In the genomic region with DNA sequence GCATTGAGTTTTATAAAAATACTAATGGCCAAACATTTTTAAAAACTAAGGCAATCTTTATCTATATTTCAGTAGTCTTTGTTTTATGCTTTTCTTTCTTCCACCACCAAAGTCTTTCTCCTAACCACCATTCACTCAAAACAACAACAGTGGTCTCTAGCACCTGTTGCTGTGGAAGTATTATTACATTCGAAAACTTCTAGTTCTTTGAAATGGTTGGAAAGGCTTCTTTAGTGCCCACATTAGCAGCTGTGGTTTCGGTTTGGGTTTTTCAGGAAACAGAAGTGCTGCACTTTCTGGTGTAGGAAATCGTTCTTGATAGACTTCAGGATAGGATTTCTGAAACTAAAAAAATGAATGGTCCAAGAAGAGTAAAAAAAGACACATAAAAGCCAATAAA, we compare ENCODE assay signal across 8 cellular contexts.
DNase-seq lines count a peak whose midpoint lies in the region; ATAC-seq and TF ChIP-seq lines count a peak whose summit lies in the region.

No MANE protein-coding gene starts in this region.

- TF ChIP-seq CTCF in CD4-positive, alpha-beta T cell (IDR thresholded peaks at IDR 0.05) = no peak

- no peaks in the 10 kb centered on the region for H3K27me3 ChIP-seq in CD4-positive, alpha-beta T cell (ENCODE audit: control insufficient read depth, insufficient read depth, low read length)

- peaks cover 26% of the 10 kb centered on the region for H3K36me3 Mint-ChIP-seq in activated CD8-positive, alpha-beta memory T cell treated with anti-CD3 and anti-CD28 coated beads, Interleukin-2, amount 10 ng/mL, durations not matched to agents 7 days and 5 days
- no peaks in the 10 kb centered on the region for H3K36me3 Mint-ChIP-seq in CD4-positive, alpha-beta T cell (ENCODE audit: low read depth)

- H3K27me3 Mint-ChIP-seq in activated CD8-positive, alpha-beta memory T cell treated with anti-CD3 and anti-CD28 coated beads, Interleukin-2, amount 10 ng/mL, durations not matched to agents 7 days and 5 days = no peaks in the 10 kb centered on the region
- H3K27me3 Mint-ChIP-seq in CD4-positive, alpha-beta T cell = no peaks in the 10 kb centered on the region

- peak; percentile 51 for ATAC-seq in activated CD8-positive, alpha-beta memory T cell treated with anti-CD3 and anti-CD28 coated beads, Interleukin-2, amount 10 ng/mL, durations not matched to agents 7 days and 5 days
- ATAC-seq in HG03025 (IDR thresholded peaks at IDR 0.05; ENCODE audit: low FRiP score, unreplicated experiment) (peak; percentile 63), left cardiac atrium (no peak)
- ATAC-seq in CD4-positive, alpha-beta T cell (ENCODE audit: poor library complexity) = no peak

- H3K4me1 Mint-ChIP-seq in activated CD8-positive, alpha-beta memory T cell treated with anti-CD3 and anti-CD28 coated beads, Interleukin-2, amount 10 ng/mL, durations not matched to agents 7 days and 5 days = peaks cover 25% of the 10 kb centered on the region
- peaks cover 17% of the 10 kb centered on the region for H3K4me1 Mint-ChIP-seq in CD4-positive, alpha-beta T cell (ENCODE audit: low read depth)

- CTCF ChIA-PET in activated CD8-positive, alpha-beta memory T cell treated with anti-CD3 and anti-CD28 coated beads, Interleukin-2, amount 10 ng/mL, durations not matched to agents 7 days and 5 days (lab: Charles Lee) = interaction anchor here (1.2 kb wide), 1 partner anchor 18 kb away, joined by 3 read pairs; no protein-coding TSS in a partner anchor
- CTCF ChIA-PET in CD4-positive, alpha-beta T cell (lab: Charles Lee) = interaction anchor here (1.7 kb wide), 1 partner anchor 8 kb away, joined by 4 read pairs; no protein-coding TSS in a partner anchor

- no peaks in the 10 kb centered on the region for H3K9me3 ChIP-seq in CD4-positive, alpha-beta T cell (ENCODE audit: control insufficient read depth, low read length)

- H3K27ac Mint-ChIP-seq in activated CD8-positive, alpha-beta memory T cell treated with anti-CD3 and anti-CD28 coated beads, Interleukin-2, amount 10 ng/mL, durations not matched to agents 7 days and 5 days = peak overlapping the region; percentile 16
- H3K27ac Mint-ChIP-seq in CD4-positive, alpha-beta T cell = no peak overlapping the region

- intact Hi-C loops in CD4-positive, alpha-beta T cell (cut with DNase I, micrococcal nuclease) = no loop called here
- intact Hi-C loops in left cardiac atrium (cut with DNase I) = no loop called here

- H3K4me3 Mint-ChIP-seq in activated CD8-positive, alpha-beta memory T cell treated with anti-CD3 and anti-CD28 coated beads, Interleukin-2, amount 10 ng/mL, durations not matched to agents 7 days and 5 days = no peak overlapping the region
- H3K4me3 Mint-ChIP-seq in CD4-positive, alpha-beta T cell = no peak overlapping the region

- H3K9me3 Mint-ChIP-seq in activated CD8-positive, alpha-beta memory T cell treated with anti-CD3 and anti-CD28 coated beads, Interleukin-2, amount 10 ng/mL, durations not matched to agents 7 days and 5 days (ENCODE audit: low read depth) = no peaks in the 10 kb centered on the region
- H3K9me3 Mint-ChIP-seq in CD4-positive, alpha-beta T cell = no peaks in the 10 kb centered on the region

- H3K27ac ChIP-seq in CD4-positive, alpha-beta T cell (ENCODE audit: low read depth, low read length) = no peak overlapping the region

- DNase-seq in activated CD8-positive, alpha-beta memory T cell treated with anti-CD3 and anti-CD28 coated beads, Interleukin-2, amount 10 ng/mL, durations not matched to agents 7 days and 5 days = peak; percentile 62
- DNase-seq in activated CD8-positive, alpha-beta memory T cell treated with anti-CD3 and anti-CD28 coated beads, Interleukin-2, amount 50 U/mL, for 4 hours = no peak
- DNase-seq in OCI-M1 (lab: John Stamatoyannopoulos, UW) (peak; percentile 79), stromal cell of bone marrow (ENCODE audit: low read depth) (peak; percentile 14), NCI-H82 (lab: John Stamatoyannopoulos, UW) (no peak), left cardiac atrium (no peak)
- no peak for DNase-seq in CD4-positive, alpha-beta T cell

- POLR2A ChIA-PET in CD4-positive, alpha-beta T cell (lab: Charles Lee) = no interaction called here

Comparison
In these comparisons a context has a peak if more than half of its experiments do, and no peak if none do; other contexts are left out.
1. DNase-seq: peak in activated CD8-positive, alpha-beta memory T cell treated with anti-CD3 and anti-CD28 coated beads, Interleukin-2, amount 10 ng/mL, durations not matched to agents 7 days and 5 days (single experiment), OCI-M1 (single experiment) and stromal cell of bone marrow (single experiment); none in activated CD8-positive, alpha-beta memory T cell treated with anti-CD3 and anti-CD28 coated beads, Interleukin-2, amount 50 U/mL, for 4 hours (single experiment), CD4-positive, alpha-beta T cell (0 of 10), NCI-H82 (single experiment) and left cardiac atrium (single experiment).
2. ATAC-seq: peak in activated CD8-positive, alpha-beta memory T cell treated with anti-CD3 and anti-CD28 coated beads, Interleukin-2, amount 10 ng/mL, durations not matched to agents 7 days and 5 days (single experiment) and HG03025 (single experiment); none in CD4-positive, alpha-beta T cell (single experiment) and left cardiac atrium (0 of 2).